Comparison of ENCODE assay signal across 23 cellular contexts in genomic region chr21:40964691-40965090, GRCh38.
A peak's percentile ranks its signal among the peaks of the same experiment; 100 is the strongest.
DNase-seq lines count a peak whose midpoint lies in the region; ATAC-seq, FAIRE-seq and TF ChIP-seq lines count a peak whose summit lies in the region.
"Had no signal": no experiment of that assay in that cellular context is flagged by ENCODE, and none has a peak within 500 bp of the region (broad histone marks: within the 10 kb centered on the region; RNA-seq: fewer than 3 reads in every experiment).

No MANE protein-coding gene starts in this region.

- no peak overlapping the region for H3K9ac ChIP-seq in mammary epithelial cell (ENCODE audit: insufficient read depth, low read length)

- dilution Hi-C loops in mammary epithelial cell (cut with HindIII; ENCODE audit: low sequenced_read_pairs) = loop anchor here (5.0 kb wide), 1 partner anchor 32 kb away; no protein-coding TSS in a partner anchor

- H3K4me2 ChIP-seq in mammary epithelial cell (ENCODE audit: insufficient read depth, low read depth, low read length) = peak overlapping the region; percentile 44

- TF ChIP-seq CTCF in mammary epithelial cell (conservative IDR thresholded peaks at IDR 0.05 in 1 of 2, IDR thresholded peaks at IDR 0.05 in 1 of 2; ENCODE audit: extremely low read depth in 1 of 2, insufficient read depth in 1 of 2, low read depth in 1 of 2, low read length in 2 of 2) (no peak), MCF 10A (IDR thresholded peaks at IDR 0.05; ENCODE audit: unreplicated experiment) (no peak)

- peak overlapping the region; percentile 29 for H2AFZ ChIP-seq in mammary epithelial cell (ENCODE audit: low read depth, low read length)

- no peaks in the 10 kb centered on the region for H3K36me3 Mint-ChIP-seq in MCF 10A (ENCODE audit: insufficient read depth, unreplicated experiment)
- H3K36me3 Mint-ChIP-seq: CD4-positive, CD25-positive, alpha-beta regulatory T cell; CD8-positive, alpha-beta memory T cell had no signal

- H3K9me3 ChIP-seq in mammary epithelial cell (replicated peaks; ENCODE audit: insufficient read depth, low read length) = no peaks in the 10 kb centered on the region

- intact Hi-C loops in mammary epithelial cell (cut with micrococcal nuclease) = no loop called here
- intact Hi-C loops in MCF 10A (cut with micrococcal nuclease) = no loop called here

- 40% methylated on average over 2 of the region's 2 CpGs for WGBS in mammary epithelial cell (ENCODE audit: low coverage, missing lambda C conversion rate)

- no peak for DNase-seq in mammary epithelial cell
- DNase-seq in MCF 10A (ENCODE audit: unreplicated experiment) = no peak
- peak; percentile 6 for DNase-seq in amniotic stem cell (lab: John Stamatoyannopoulos, UW)
- peak; percentile 52 for DNase-seq in foreskin melanocyte
- peak; percentile 4 for DNase-seq in urothelium cell line (ENCODE audit: low spot score)
- DNase-seq in amygdala (lab: John Stamatoyannopoulos, UW) = no peak
- no peak for DNase-seq in 8988T
- DNase-seq: C1 segment of cervical spinal cord; CD4-positive, CD25-positive, alpha-beta regulatory T cell; CD8-positive, alpha-beta memory T cell; COR-L47; DMS 273 treated with DMSO at 0.1 percent for 48 hours; DMS53; DND-41; H9 had no signal

- no peak for ATAC-seq in GM19035 (IDR thresholded peaks at IDR 0.05; ENCODE audit: unreplicated experiment)

- no peaks in the 10 kb centered on the region for H3K36me3 ChIP-seq in mammary epithelial cell (ENCODE audit: insufficient read depth, low read length)

- no peaks in the 10 kb centered on the region for H3K27me3 Mint-ChIP-seq in MCF 10A (ENCODE audit: insufficient read depth, unreplicated experiment)

- no peaks in the 10 kb centered on the region for H4K20me1 ChIP-seq in mammary epithelial cell (ENCODE audit: insufficient read depth, low read length)

- FAIRE-seq in urothelium cell line (lab: Jason Lieb, UNC) = no peak
- FAIRE-seq: G401.6, GM12892, GM18507, GM19239, H1 had no signal

- CTCF ChIA-PET in mammary epithelial cell (lab: Charles Lee; ENCODE audit: low non-redundant PET) = no interaction called here
- CTCF ChIA-PET in MCF 10A (lab: Yijun Ruan, JAX) = no interaction called here

- in situ Hi-C loops in mammary epithelial cell (cut with MboI; ENCODE audit: low sequenced_read_pairs in 2 of 2) = loop anchor here in 1 of 2 donors (10.0 kb wide), 1 partner anchor 60 kb away; no protein-coding TSS in a partner anchor

- no peaks in the 10 kb centered on the region for H3K4me1 Mint-ChIP-seq in MCF 10A (ENCODE audit: insufficient read depth, unreplicated experiment)
- H3K4me1 Mint-ChIP-seq: B cell; CD4-positive, CD25-positive, alpha-beta regulatory T cell; CD8-positive, alpha-beta memory T cell had no signal

- H3K4me1 ChIP-seq in mammary epithelial cell (ENCODE audit: insufficient read depth, low read length) = peaks cover 3% of the 10 kb centered on the region

- no peak overlapping the region for H3K27ac Mint-ChIP-seq in MCF 10A (ENCODE audit: low read depth, unreplicated experiment)
- H3K27ac Mint-ChIP-seq: B cell; CD4-positive, CD25-positive, alpha-beta regulatory T cell; CD8-positive, alpha-beta memory T cell; H9 had no signal

- no peaks in the 10 kb centered on the region for H3K79me2 ChIP-seq in mammary epithelial cell (ENCODE audit: insufficient read depth, low read length)

- H3K4me3 ChIP-seq in mammary epithelial cell (replicated peaks in 1 of 3; ENCODE audit: insufficient read depth in 1 of 3, low read depth in 2 of 3, low read length in 3 of 3) = no peak overlapping the region

- no peak overlapping the region for H3K27ac ChIP-seq in mammary epithelial cell (ENCODE audit: insufficient read depth, low read depth, low read length)
- H3K27ac ChIP-seq: 22Rv1 had no signal

- POLR2A ChIA-PET in MCF 10A (lab: Yijun Ruan, JAX) = no interaction called here

- H3K27me3 ChIP-seq in mammary epithelial cell (ENCODE audit: insufficient read depth, low read length) = no peaks in the 10 kb centered on the region

- H3K9me3 Mint-ChIP-seq in MCF 10A (ENCODE audit: unreplicated experiment) = peaks cover 12% of the 10 kb centered on the region

- H3K4me3 Mint-ChIP-seq in MCF 10A (ENCODE audit: unreplicated experiment) = no peak overlapping the region
- H3K4me3 Mint-ChIP-seq: B cell; CD4-positive, CD25-positive, alpha-beta regulatory T cell; CD8-positive, alpha-beta memory T cell; H9 had no signal

- BruUV-seq in mammary epithelial cell (replicated peaks; lab: Mats Ljungman, UMichigan) (no TSS peak), MCF 10A (replicated peaks; lab: Mats Ljungman, UMichigan) (no TSS peak)

Comparison
In these comparisons a context has a peak if more than half of its experiments do, and no peak if none do; other contexts are left out.
1. DNase-seq: peak in amniotic stem cell (single experiment), foreskin melanocyte (single experiment) and urothelium cell line (single experiment); none in mammary epithelial cell (single experiment), MCF 10A (single experiment), amygdala (0 of 56) and 8988T (single experiment).